21 cellular contexts compared by ENCODE assay signal in the genomic region with DNA sequence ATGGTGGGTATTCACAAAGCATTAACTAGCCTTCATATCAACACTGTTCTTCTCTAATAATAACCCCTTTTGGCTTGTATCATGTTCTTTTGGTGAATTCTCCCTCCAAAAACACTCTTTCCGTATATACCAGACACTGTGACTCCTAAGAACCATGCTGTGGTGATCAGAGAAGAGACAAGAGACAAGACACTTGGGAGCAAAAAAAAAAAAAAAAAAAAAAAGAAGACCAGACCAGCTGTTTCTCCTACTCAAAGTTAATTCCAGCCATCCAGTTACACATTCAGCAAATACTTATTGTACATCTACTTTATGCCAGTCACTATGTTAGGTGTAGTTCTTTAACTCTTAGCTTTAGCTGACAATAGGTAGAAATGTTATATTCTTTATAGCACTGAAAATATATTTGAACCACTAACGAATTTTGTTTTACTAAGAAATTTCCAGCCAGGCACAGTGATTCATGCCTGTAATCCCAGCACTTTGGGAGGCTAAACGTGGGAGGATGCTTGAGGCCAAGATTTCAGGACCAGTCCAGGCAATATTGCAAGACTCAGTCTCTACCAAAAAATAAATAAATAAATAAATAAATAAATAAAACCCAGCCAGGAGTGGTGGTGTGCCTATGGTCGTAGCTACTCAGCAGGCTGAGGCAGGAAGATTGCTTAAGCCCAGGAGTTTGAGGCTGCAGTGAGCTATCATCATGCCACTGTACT. TPM values are rescaled to one million over a fixed set of nuclear protein-coding genes. Genes with fewer than 3 reads are reported as not detected.
DNase-seq lines count a peak whose midpoint lies in the region; ATAC-seq lines count a peak whose summit lies in the region.
"Had no signal": no experiment of that assay in that cellular context is flagged by ENCODE, and none has a peak within 500 bp of the region (broad histone marks: within the 10 kb centered on the region; RNA-seq: fewer than 3 reads in every experiment).

No MANE protein-coding gene starts in this region.

- ATAC-seq in activated naive CD8-positive, alpha-beta T cell treated with anti-CD3 and anti-CD28 coated beads, Interleukin-2, amount 10 ng/mL, durations not matched to agents 7 days and 5 days (ENCODE audit: low read depth), result no peak
- ATAC-seq in naive thymus-derived CD4-positive, alpha-beta T cell, result no peak
- ATAC-seq in HG03378 (IDR thresholded peaks at IDR 0.05; ENCODE audit: unreplicated experiment), result no peak

- no peak overlapping the region for H3K27ac ChIP-seq in CD4-positive, alpha-beta memory T cell (ENCODE audit: low read depth, low read length)
- no peak overlapping the region for H3K27ac ChIP-seq in naive thymus-derived CD4-positive, alpha-beta T cell (ENCODE audit: low read depth, low read length)

- peaks cover 0 to 3% (median 0%) of the 10 kb centered on the region in 8 donors for H3K9me3 Mint-ChIP-seq in CD4-positive, alpha-beta memory T cell
- no peaks in the 10 kb centered on the region for H3K9me3 Mint-ChIP-seq in activated naive CD8-positive, alpha-beta T cell treated with anti-CD3 and anti-CD28 coated beads, Interleukin-2, amount 10 ng/mL, durations not matched to agents 7 days and 5 days
- H3K9me3 Mint-ChIP-seq in naive thymus-derived CD4-positive, alpha-beta T cell, result no peaks in the 10 kb centered on the region
- H3K9me3 Mint-ChIP-seq: activated CD4-positive, alpha-beta T cell treated with anti-CD3 and anti-CD28 coated beads, Interleukin-2, amount 10 ng/mL, durations not matched to agents 7 days and 5 days; mesothelial cell of epicardium had no signal

- H3K36me3 Mint-ChIP-seq in CD4-positive, alpha-beta memory T cell, result peaks cover 3 to 7% of the 10 kb centered on the region in 2 donors
- H3K36me3 Mint-ChIP-seq in activated naive CD8-positive, alpha-beta T cell treated with anti-CD3 and anti-CD28 coated beads, Interleukin-2, amount 10 ng/mL, durations not matched to agents 7 days and 5 days, result peaks cover 20% of the 10 kb centered on the region
- H3K36me3 Mint-ChIP-seq in naive thymus-derived CD4-positive, alpha-beta T cell, result peaks cover 0 to 19% (median 5%) of the 10 kb centered on the region in 5 donors
- H3K36me3 Mint-ChIP-seq: mesothelial cell of epicardium had no signal

- H3K36me3 ChIP-seq in CD4-positive, alpha-beta memory T cell (ENCODE audit: insufficient read depth, low read length), result no peaks in the 10 kb centered on the region
- H3K36me3 ChIP-seq in naive thymus-derived CD4-positive, alpha-beta T cell (ENCODE audit: control insufficient read depth in 2 of 3, insufficient read depth in 3 of 3, low read length in 3 of 3), result no peaks in the 10 kb centered on the region
- H3K36me3 ChIP-seq: HAP-1, heart left ventricle had no signal

- no peaks in the 10 kb centered on the region for H3K9me3 ChIP-seq in CD4-positive, alpha-beta memory T cell (ENCODE audit: control insufficient read depth in 1 of 2, low read length in 2 of 2)
- no peaks in the 10 kb centered on the region for H3K9me3 ChIP-seq in naive thymus-derived CD4-positive, alpha-beta T cell (ENCODE audit: control insufficient read depth in 2 of 3, low read length in 3 of 3)
- H3K9me3 ChIP-seq: HAP-1, heart left ventricle had no signal

- H3K27ac Mint-ChIP-seq in CD4-positive, alpha-beta memory T cell, result peak overlapping the region; percentile 18 to 97 (median 59)
- peak overlapping the region; percentile 40 for H3K27ac Mint-ChIP-seq in activated naive CD8-positive, alpha-beta T cell treated with anti-CD3 and anti-CD28 coated beads, Interleukin-2, amount 10 ng/mL, durations not matched to agents 7 days and 5 days
- H3K27ac Mint-ChIP-seq in naive thymus-derived CD4-positive, alpha-beta T cell, result peak overlapping the region in 8 of 9 donors; percentile 1 to 95 (median 75)
- H3K27ac Mint-ChIP-seq: mesothelial cell of epicardium had no signal

- H3K27me3 Mint-ChIP-seq in CD4-positive, alpha-beta memory T cell, result no peaks in the 10 kb centered on the region
- no peaks in the 10 kb centered on the region for H3K27me3 Mint-ChIP-seq in activated naive CD8-positive, alpha-beta T cell treated with anti-CD3 and anti-CD28 coated beads, Interleukin-2, amount 10 ng/mL, durations not matched to agents 7 days and 5 days
- no peaks in the 10 kb centered on the region for H3K27me3 Mint-ChIP-seq in naive thymus-derived CD4-positive, alpha-beta T cell
- H3K27me3 Mint-ChIP-seq: activated CD4-positive, alpha-beta T cell treated with anti-CD3 and anti-CD28 coated beads, Interleukin-2, amount 10 ng/mL, durations not matched to agents 7 days and 5 days had no signal

- no peak for DNase-seq in CD4-positive, alpha-beta memory T cell
- DNase-seq in HCEC 1CT, result peak; percentile 40
- DNase-seq in activated naive CD8-positive, alpha-beta T cell treated with anti-CD3 and anti-CD28 coated beads, Interleukin-2, amount 10 ng/mL, durations not matched to agents 7 days and 5 days, result no peak
- no peak for DNase-seq in naive thymus-derived CD4-positive, alpha-beta T cell
- no peak for DNase-seq in CD1c-positive myeloid dendritic cell (ENCODE audit: extremely low spot score)
- DNase-seq in stimulated activated CD4-positive, alpha-beta T cell treated with anti-CD3 and anti-CD28 coated beads, Interleukin-4, amount 100 ng/mL, for 1 hour, result no peak
- DNase-seq in stimulated activated naive CD4-positive, alpha-beta T cell (lab: John Stamatoyannopoulos, UW), result no peak
- DNase-seq: activated CD4-positive, alpha-beta T cell treated with anti-CD3 and anti-CD28 coated beads, Interleukin-2, amount 10 ng/mL, durations not matched to agents 7 days and 5 days; dermis blood vessel endothelial cell; DMS53; heart left ventricle; kidney; NCI-H2029; NCI-H524 treated with DMSO at 0.1 percent for 48 hours; SIG-M5; stimulated activated CD4-positive, alpha-beta T cell treated with anti-CD3 and anti-CD28 coated beads, Interleukin-4, amount 100 ng/mL, for 4 hours; T-helper 9 cell; trophoblast cell had no signal

- peaks cover 97% of the 10 kb centered on the region for H3K4me1 ChIP-seq in CD4-positive, alpha-beta memory T cell (ENCODE audit: insufficient read depth, low read length)
- peaks cover 77 to 86% of the 10 kb centered on the region in 2 donors for H3K4me1 ChIP-seq in naive thymus-derived CD4-positive, alpha-beta T cell (ENCODE audit: control insufficient read depth in 2 of 2, insufficient read depth in 2 of 2, low read length in 2 of 2)

- CTCF ChIA-PET in CD4-positive, alpha-beta memory T cell (lab: Charles Lee; ENCODE audit: partially characterized antibody), result interaction anchor here (0.7 to 1.9 kb wide), 4 partner anchors 33 to 59 kb away, joined by 3 to 6 read pairs (median 4); no protein-coding TSS in a partner anchor
- CTCF ChIA-PET in naive thymus-derived CD4-positive, alpha-beta T cell (lab: Charles Lee), result interaction anchor here (0.6 kb wide), 1 partner anchor 10 kb away, joined by 3 read pairs; no protein-coding TSS in a partner anchor

- no peaks in the 10 kb centered on the region for H3K27me3 ChIP-seq in CD4-positive, alpha-beta memory T cell (ENCODE audit: insufficient read depth, low read length)
- H3K27me3 ChIP-seq in naive thymus-derived CD4-positive, alpha-beta T cell (ENCODE audit: control insufficient read depth in 2 of 2, insufficient read depth in 2 of 2, low read length in 2 of 2), result no peaks in the 10 kb centered on the region
- H3K27me3 ChIP-seq: heart left ventricle had no signal

- POLR2A ChIA-PET in CD4-positive, alpha-beta memory T cell (lab: Charles Lee; ENCODE audit: partially characterized antibody), result interaction anchor here (0.6 to 11.2 kb wide), 5 partner anchors 12 to 60 kb away, joined by 3 to 188 read pairs (median 4); no protein-coding TSS in a partner anchor
- POLR2A ChIA-PET in activated naive CD8-positive, alpha-beta T cell treated with anti-CD3 and anti-CD28 coated beads, Interleukin-2, amount 10 ng/mL, durations not matched to agents 7 days and 5 days (lab: Charles Lee), result interaction anchor here (0.7 kb wide), 1 partner anchor 353 kb away, joined by 4 read pairs; no protein-coding TSS in a partner anchor
- POLR2A ChIA-PET in naive thymus-derived CD4-positive, alpha-beta T cell (lab: Charles Lee), result interaction anchor here (0.8 to 1.1 kb wide), 3 partner anchors 8 to 19 kb away, joined by 3 to 5 read pairs (median 3); no protein-coding TSS in a partner anchor

- peak overlapping the region in 6 of 8 donors; percentile 29 to 83 (median 52) for H3K4me3 Mint-ChIP-seq in CD4-positive, alpha-beta memory T cell
- H3K4me3 Mint-ChIP-seq in activated naive CD8-positive, alpha-beta T cell treated with anti-CD3 and anti-CD28 coated beads, Interleukin-2, amount 10 ng/mL, durations not matched to agents 7 days and 5 days, result no peak overlapping the region
- peak overlapping the region in 5 of 10 donors; percentile 18 to 70 (median 36) for H3K4me3 Mint-ChIP-seq in naive thymus-derived CD4-positive, alpha-beta T cell
- H3K4me3 Mint-ChIP-seq: activated CD4-positive, alpha-beta T cell treated with anti-CD3 and anti-CD28 coated beads, Interleukin-2, amount 10 ng/mL, durations not matched to agents 7 days and 5 days; mesothelial cell of epicardium had no signal

- no peak overlapping the region for H3K4me3 ChIP-seq in CD4-positive, alpha-beta memory T cell (ENCODE audit: low read length in 2 of 2)
- no peak overlapping the region for H3K4me3 ChIP-seq in naive thymus-derived CD4-positive, alpha-beta T cell (ENCODE audit: low read length)
- H3K4me3 ChIP-seq: HAP-1, heart left ventricle had no signal

- intact Hi-C loops in CD4-positive, alpha-beta memory T cell (cut with micrococcal nuclease), result no loop called here
- intact Hi-C loops in naive thymus-derived CD4-positive, alpha-beta T cell (cut with micrococcal nuclease), result no loop called here

- peaks cover 75 to 98% (median 90%) of the 10 kb centered on the region in 4 donors for H3K4me1 Mint-ChIP-seq in CD4-positive, alpha-beta memory T cell
- H3K4me1 Mint-ChIP-seq in activated naive CD8-positive, alpha-beta T cell treated with anti-CD3 and anti-CD28 coated beads, Interleukin-2, amount 10 ng/mL, durations not matched to agents 7 days and 5 days, result peaks cover 76% of the 10 kb centered on the region
- H3K4me1 Mint-ChIP-seq in naive thymus-derived CD4-positive, alpha-beta T cell, result peaks cover 66 to 100% (median 98%) of the 10 kb centered on the region in 7 donors

RNA-seq across cellular contexts. Expression of a gene that starts 40.0 kb away (rescaled TPM):
- total RNA-seq in CD4-positive, alpha-beta memory T cell, result 100 to 1,000 TPM; 171 to 179 TPM
- 10 to 100 TPM; 33.4 to 87.0 TPM for polyA plus RNA-seq in CD4-positive, alpha-beta memory T cell
- 100 to 1,000 TPM; 179 to 199 TPM for total RNA-seq in activated naive CD8-positive, alpha-beta T cell treated with anti-CD3 and anti-CD28 coated beads, Interleukin-2, amount 10 ng/mL, durations not matched to agents 7 days and 5 days
- total RNA-seq in naive thymus-derived CD4-positive, alpha-beta T cell, result 100 to 1,000 TPM; 110 to 152 (median 140) TPM
- 10 to 100 TPM; 40.9 to 43.5 TPM for polyA plus RNA-seq in naive thymus-derived CD4-positive, alpha-beta T cell
